ENCODE assay signal across 12 cellular contexts in the genomic region with DNA sequence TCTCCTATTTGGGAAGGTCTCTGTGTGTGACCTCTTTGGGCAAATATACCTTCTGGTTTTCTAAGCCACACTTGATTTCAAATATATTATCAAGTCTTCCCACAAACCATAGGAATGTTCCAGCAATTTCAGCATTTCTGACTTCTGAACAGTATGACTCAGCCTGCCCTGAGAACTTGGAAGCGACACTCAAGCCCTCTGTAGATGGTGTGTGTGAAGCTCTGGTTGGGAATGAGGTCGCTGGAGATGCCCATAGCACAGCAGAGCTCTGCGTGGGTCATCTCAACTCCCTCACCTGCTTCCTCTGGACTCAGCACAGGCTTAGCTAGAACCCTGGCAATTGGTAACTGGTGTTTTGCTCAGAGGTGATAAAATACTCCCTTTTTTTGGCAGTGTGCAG.
A peak's percentile ranks its signal among the peaks of the same experiment; 100 is the strongest.
DNase-seq lines count a peak whose midpoint lies in the region; ATAC-seq, FAIRE-seq and TF ChIP-seq lines count a peak whose summit lies in the region.
"Had no signal": no experiment of that assay in that cellular context is flagged by ENCODE, and none has a peak within 500 bp of the region (broad histone marks: within the 10 kb centered on the region; RNA-seq: fewer than 3 reads in every experiment).

No MANE protein-coding gene starts in this region.

- H3K4me3 Mint-ChIP-seq in stimulated activated memory B cell treated with anti-CD40 and anti-IgM and Interleukin-4, amounts not matched to agents 10 μg/mL and 1 μg/mL and 100 μg/mL, for 72 hours = no peak overlapping the region
- H3K4me3 Mint-ChIP-seq: activated naive CD4-positive, alpha-beta T cell treated with anti-CD3 and anti-CD28 coated beads, Interleukin-2, amount 10 ng/mL, durations not matched to agents 7 days and 5 days had no signal

- peaks cover 13% of the 10 kb centered on the region for H3K27me3 Mint-ChIP-seq in stimulated activated memory B cell treated with anti-CD40 and anti-IgM and Interleukin-4, amounts not matched to agents 10 μg/mL and 1 μg/mL and 100 μg/mL, for 72 hours

- H4K91ac ChIP-seq in IMR-90 (ENCODE audit: insufficient read depth, low read depth, low read length) (no peak overlapping the region), H1 (replicated peaks; ENCODE audit: insufficient read length, low read length) (no peak overlapping the region)

- TF ChIP-seq RAD21 in IMR-90 (IDR thresholded peaks at IDR 0.05; ENCODE audit: low read length) (no peak), H1 (IDR thresholded peaks at IDR 0.05 in 1 of 2, conservative IDR thresholded peaks at IDR 0.05 in 1 of 2; ENCODE audit: low read depth in 2 of 2, low read length in 2 of 2) (no peak)

- H3K36me3 ChIP-seq in ACC112 (ENCODE audit: insufficient read depth, low read length) = no peaks in the 10 kb centered on the region
- no peaks in the 10 kb centered on the region for H3K36me3 ChIP-seq in IMR-90 (ENCODE audit: control insufficient read depth, insufficient read depth, low read length)
- no peaks in the 10 kb centered on the region for H3K36me3 ChIP-seq in H1 (ENCODE audit: control insufficient read depth in 2 of 4, insufficient read depth in 4 of 4, low read length in 3 of 4)

- no peaks in the 10 kb centered on the region for H3K36me3 Mint-ChIP-seq in stimulated activated memory B cell treated with anti-CD40 and anti-IgM and Interleukin-4, amounts not matched to agents 10 μg/mL and 1 μg/mL and 100 μg/mL, for 72 hours
- H3K36me3 Mint-ChIP-seq: activated naive CD4-positive, alpha-beta T cell treated with anti-CD3 and anti-CD28 coated beads, Interleukin-2, amount 10 ng/mL, durations not matched to agents 7 days and 5 days had no signal

- H4K8ac ChIP-seq in IMR-90 (ENCODE audit: low read depth in 2 of 2, low read length in 2 of 2) = no peak overlapping the region
- H4K8ac ChIP-seq in H1 (ENCODE audit: extremely low read depth, insufficient read depth, low read length) = no peak overlapping the region

- H3K9ac ChIP-seq in IMR-90 (ENCODE audit: low read depth, low read length) (no peak overlapping the region), H1 (replicated peaks in 1 of 4; ENCODE audit: extremely low read depth in 1 of 4, low read depth in 3 of 4, low read length in 3 of 4) (no peak overlapping the region)

- H3K18ac ChIP-seq in IMR-90 (ENCODE audit: low read depth, low read length) (no peak overlapping the region), H1 (ENCODE audit: extremely low read depth, low read length) (no peak overlapping the region; the same call in 1 of the 2 replicates)

- H3K4ac ChIP-seq in IMR-90 (ENCODE audit: low read depth, low read length) (no peak overlapping the region; the same call in 1 of the 2 replicates), H1 (replicated peaks; ENCODE audit: insufficient read length, low read depth, low read length) (no peak overlapping the region)

- H3K23ac ChIP-seq in IMR-90 (ENCODE audit: low read depth, low read length) (no peak overlapping the region), H1 (ENCODE audit: insufficient read length) (no peak overlapping the region)

- dilution Hi-C loops in IMR-90 (cut with HindIII; ENCODE audit: low sequenced_read_pairs, unreplicated experiment) = no loop called here

- no peak for TF ChIP-seq CTCF in IMR-90 (conservative IDR thresholded peaks at IDR 0.05; ENCODE audit: low read depth, low read length)
- no peak for TF ChIP-seq CTCF in H1 (IDR thresholded peaks at IDR 0.05; ENCODE audit: control extremely low read depth in 1 of 3, insufficient read depth in 1 of 3, low read depth in 1 of 3, low read length in 3 of 3)

- POLR2A ChIA-PET in IMR-90 (lab: Charles Lee; ENCODE audit: unreplicated experiment) = no interaction called here
- POLR2A ChIA-PET in H1 (lab: Charles Lee; ENCODE audit: partially characterized antibody) = no interaction called here

- peaks cover 6% of the 10 kb centered on the region for H3K9me1 ChIP-seq in IMR-90 (ENCODE audit: insufficient read depth, low read length)

- WGBS in IMR-90 (ENCODE audit: extremely low coverage in 2 of 2, insufficient read length in 1 of 2), 2 experiments = no CpG with 5 or more reads among the region's 3 CpGs
- WGBS in H1 (ENCODE audit: extremely low coverage in 1 of 2, insufficient coverage in 1 of 2, insufficient read length in 1 of 2, insufficient replicate concordance in 2 of 2, low coverage in 1 of 2, low lambda C conversion rate in 2 of 2, missing lambda C conversion rate in 1 of 2), 2 experiments = 97% methylated on average over 3 of the region's 3 CpGs; no CpG with 5 or more reads in 1 of the 2 experiments

- no peak overlapping the region for H3K27ac Mint-ChIP-seq in stimulated activated memory B cell treated with anti-CD40 and anti-IgM and Interleukin-4, amounts not matched to agents 10 μg/mL and 1 μg/mL and 100 μg/mL, for 72 hours
- H3K27ac Mint-ChIP-seq: activated naive CD4-positive, alpha-beta T cell treated with anti-CD3 and anti-CD28 coated beads, Interleukin-2, amount 10 ng/mL, durations not matched to agents 7 days and 5 days had no signal

- intact Hi-C loops in IMR-90 (cut with micrococcal nuclease) = loop anchor here (5.0 kb wide), 1 partner anchor 89 kb away; a partner anchor contains a TSS

- no peak for FAIRE-seq in H1 (lab: Jason Lieb, UNC)

- H2AFZ ChIP-seq in ACC112 (ENCODE audit: low read length, unreplicated experiment) = peak overlapping the region; percentile 85
- peak overlapping the region; percentile 35 for H2AFZ ChIP-seq in IMR-90 (replicated peaks; ENCODE audit: low read length, poor library complexity)
- H2AFZ ChIP-seq in H1 (ENCODE audit: low read length) = no peak overlapping the region

- H2BK20ac ChIP-seq in IMR-90 (ENCODE audit: low read depth, low read length) (no peak overlapping the region), H1 (ENCODE audit: low read length) (peak overlapping the region; percentile 48; the same call in 1 of the 2 replicates)

- DNase-seq in IMR-90 = peak; percentile 93
- no peak for DNase-seq in H1 (ENCODE audit: low read depth in 1 of 2, low spot score in 2 of 2)
- peak; percentile 72 for DNase-seq in myocyte (ENCODE audit: low read depth)
- DNase-seq in NCI-H524 (lab: John Stamatoyannopoulos, UW) = no peak
- DNase-seq: activated naive CD4-positive, alpha-beta T cell treated with anti-CD3 and anti-CD28 coated beads, Interleukin-2, amount 10 ng/mL, durations not matched to agents 7 days and 5 days; H7; head of caudate nucleus; NCI-H69 had no signal

- 0 out of 2 replicates have a peak overlapping the region, but pooled peaks have one; percentile 1 for H2BK12ac ChIP-seq in H1 (ENCODE audit: low read depth, low read length)

- peaks cover 3% of the 10 kb centered on the region for H3K9me3 Mint-ChIP-seq in stimulated activated memory B cell treated with anti-CD40 and anti-IgM and Interleukin-4, amounts not matched to agents 10 μg/mL and 1 μg/mL and 100 μg/mL, for 72 hours
- H3K9me3 Mint-ChIP-seq: activated naive CD4-positive, alpha-beta T cell treated with anti-CD3 and anti-CD28 coated beads, Interleukin-2, amount 10 ng/mL, durations not matched to agents 7 days and 5 days had no signal

- no peaks in the 10 kb centered on the region for H3K79me2 ChIP-seq in ACC112 (ENCODE audit: control insufficient read depth, insufficient read depth, low read length, unreplicated experiment)
- no peaks in the 10 kb centered on the region for H3K79me2 ChIP-seq in H1 (ENCODE audit: control insufficient read depth in 1 of 2, insufficient read depth in 2 of 2, low read length in 2 of 2)

- H3K79me1 ChIP-seq in IMR-90 (ENCODE audit: low read depth in 1 of 2, low read length in 2 of 2) (no peaks in the 10 kb centered on the region), H1 (ENCODE audit: low read depth, low read length) (no peaks in the 10 kb centered on the region)

- peak overlapping the region; percentile 17; the same call in 1 of the 2 replicates for H2BK120ac ChIP-seq in IMR-90 (ENCODE audit: low read depth, low read length)
- no peak overlapping the region for H2BK120ac ChIP-seq in H1 (replicated peaks; ENCODE audit: low read depth, low read length)

- no peak overlapping the region for H4K5ac ChIP-seq in IMR-90 (ENCODE audit: low read depth, low read length)
- no peak overlapping the region for H4K5ac ChIP-seq in H1 (ENCODE audit: insufficient read length, low read depth, low read length)

- no peaks in the 10 kb centered on the region for H4K20me1 ChIP-seq in IMR-90 (ENCODE audit: insufficient read depth, low read length)
- no peaks in the 10 kb centered on the region for H4K20me1 ChIP-seq in H1 (replicated peaks in 1 of 2; ENCODE audit: control insufficient read depth in 1 of 2, insufficient read depth in 2 of 2, low read length in 2 of 2)

- no peak overlapping the region; the same call in 1 of the 2 replicates for H3K14ac ChIP-seq in IMR-90 (replicated peaks; ENCODE audit: low read depth, low read length)
- H3K14ac ChIP-seq in H1 (ENCODE audit: insufficient read length) = no peak overlapping the region

- H3K4me1 ChIP-seq in ACC112 (ENCODE audit: control insufficient read depth, insufficient read depth, low read length, unreplicated experiment) (peaks cover 22% of the 10 kb centered on the region), IMR-90 (ENCODE audit: control insufficient read depth, insufficient read depth, low read length) (peaks cover 3% of the 10 kb centered on the region; the same call in 1 of the 2 replicates), H1 (replicated peaks in 1 of 4; ENCODE audit: control insufficient read depth in 3 of 4, insufficient read depth in 4 of 4, low read length in 3 of 4) (peaks cover 0 to 6% (median 2%) of the 10 kb centered on the region in 4 experiments; a peak in 2 of 7 replicates)

- no peak overlapping the region for H2BK15ac ChIP-seq in IMR-90 (ENCODE audit: low read depth, low read length)
- peak overlapping the region; percentile 72; the same call in 1 of the 2 replicates for H2BK15ac ChIP-seq in H1 (ENCODE audit: low read length)

- no peak for TF ChIP-seq EP300 in H1 (IDR thresholded peaks at IDR 0.05; ENCODE audit: borderline replicate concordance in 1 of 2, low read depth in 2 of 2, low read length in 2 of 2)

- H3K27me3 ChIP-seq in ACC112 (ENCODE audit: insufficient read depth, low read length) (no peaks in the 10 kb centered on the region), IMR-90 (ENCODE audit: control insufficient read depth, insufficient read depth, low read length) (no peaks in the 10 kb centered on the region), H1 (replicated peaks in 1 of 4; ENCODE audit: control insufficient read depth in 3 of 4, extremely low read depth in 1 of 4, insufficient read depth in 3 of 4, low read length in 3 of 4) (no peaks in the 10 kb centered on the region)

- H3K9me3 ChIP-seq in IMR-90 (ENCODE audit: control insufficient read depth, insufficient read depth, low read length) = no peaks in the 10 kb centered on the region
- H3K9me3 ChIP-seq in H1 (ENCODE audit: insufficient read depth in 2 of 2, low read depth in 1 of 2, low read length in 1 of 2) = no peaks in the 10 kb centered on the region

- ATAC-seq in IMR-90 (ENCODE audit: low read depth) (peak; percentile 100), HG03139 (IDR thresholded peaks at IDR 0.05; ENCODE audit: unreplicated experiment) (no peak), HG03135 (IDR thresholded peaks at IDR 0.05; ENCODE audit: unreplicated experiment) (no peak)
- no peak for ATAC-seq in stimulated activated memory B cell treated with anti-CD40 and anti-IgM and Interleukin-4, amounts not matched to agents 10 μg/mL and 1 μg/mL and 100 μg/mL, for 72 hours

- peaks cover under 1% of the 10 kb centered on the region; the same call in 1 of the 2 replicates for H3K23me2 ChIP-seq in H1 (ENCODE audit: low read depth, low read length)

- H3K27ac ChIP-seq in ACC112 (ENCODE audit: low read depth, low read length) (peak overlapping the region; percentile 54), IMR-90 (ENCODE audit: insufficient read depth, low read length) (no peak overlapping the region), H1 (ENCODE audit: low read depth, low read length) (no peak overlapping the region)

- no peak for TF ChIP-seq POLR2A in IMR-90 (IDR thresholded peaks at IDR 0.05; ENCODE audit: low read depth, low read length)
- TF ChIP-seq POLR2A in H1 (IDR thresholded peaks at IDR 0.05; ENCODE audit: control extremely low read depth in 1 of 2, low read depth in 2 of 2, low read length in 2 of 2) = no peak

- H3K4me2 ChIP-seq in IMR-90 (ENCODE audit: low read depth, low read length) (no peak overlapping the region), H1 (ENCODE audit: insufficient read depth in 1 of 2, low read depth in 2 of 2, low read length in 2 of 2) (no peak overlapping the region)

- CTCF ChIA-PET in IMR-90 (lab: Yijun Ruan, JAX) = no interaction called here
- CTCF ChIA-PET in H1 (lab: Charles Lee; ENCODE audit: partially characterized antibody) = no interaction called here

- no peak overlapping the region for H2AK9ac ChIP-seq in IMR-90 (replicated peaks; ENCODE audit: low read depth, low read length, poor library complexity)

- H2BK5ac ChIP-seq in IMR-90 (ENCODE audit: low read depth, low read length, poor library complexity, severe bottlenecking) (no peak overlapping the region), H1 (ENCODE audit: low read depth, low read length) (no peak overlapping the region)

- H3K56ac ChIP-seq in IMR-90 (ENCODE audit: extremely low read depth, insufficient read depth, low read length) (no peak overlapping the region), H1 (replicated peaks; ENCODE audit: insufficient read length, low read depth, low read length) (no peak overlapping the region)

- H3K4me3 ChIP-seq in ACC112 (ENCODE audit: low read depth, low read length) (no peak overlapping the region), IMR-90 (ENCODE audit: insufficient read depth, low read depth, low read length) (no peak overlapping the region), H1 (ENCODE audit: extremely low read depth in 1 of 4, insufficient read depth in 2 of 4, low read depth in 3 of 4, low read length in 4 of 4) (no peak overlapping the region)

- H2AK5ac ChIP-seq in IMR-90 (ENCODE audit: low read depth, low read length) (no peak overlapping the region), H1 (ENCODE audit: low read depth, low read length) (no peak overlapping the region)

- H3K4me1 Mint-ChIP-seq in stimulated activated memory B cell treated with anti-CD40 and anti-IgM and Interleukin-4, amounts not matched to agents 10 μg/mL and 1 μg/mL and 100 μg/mL, for 72 hours = peaks cover 6% of the 10 kb centered on the region
- H3K4me1 Mint-ChIP-seq: activated naive CD4-positive, alpha-beta T cell treated with anti-CD3 and anti-CD28 coated beads, Interleukin-2, amount 10 ng/mL, durations not matched to agents 7 days and 5 days had no signal

- in situ Hi-C loops in IMR-90 (cut with MboI; ENCODE audit: low sequenced_read_pairs) = no loop called here

- no TSS peak for BruUV-seq in IMR-90 (replicated peaks; lab: Mats Ljungman, UMichigan)

Comparison
In these comparisons a context has a peak if more than half of its experiments do, and no peak if none do; other contexts are left out.
1. DNase-seq: peak in IMR-90 (single experiment) and myocyte (single experiment); none in H1 (0 of 2) and NCI-H524 (0 of 2).